35 cellular contexts compared by ENCODE assay signal in the genomic region with DNA sequence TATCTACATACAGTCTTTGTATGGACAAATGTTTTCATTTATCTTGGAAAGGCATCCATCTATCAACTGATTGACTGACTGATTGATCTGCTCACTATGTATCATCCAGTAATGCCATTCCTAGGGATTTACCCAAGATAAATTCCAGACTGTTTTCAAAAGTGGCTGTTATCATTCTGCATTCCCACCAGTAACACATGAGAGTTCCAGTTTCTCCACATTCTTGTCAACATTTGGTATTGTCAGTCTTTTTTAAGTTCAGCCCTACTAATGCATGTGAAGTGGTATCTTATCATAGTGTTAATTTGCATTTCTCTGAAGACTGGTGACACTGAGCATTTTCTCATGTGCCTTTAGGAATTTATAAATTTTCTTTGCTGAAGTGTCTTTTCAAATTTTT.
"Had no signal": no experiment of that assay in that cellular context is flagged by ENCODE, and none has a peak within 500 bp of the region (broad histone marks: within the 10 kb centered on the region; RNA-seq: fewer than 3 reads in every experiment).

No MANE protein-coding gene starts in this region.

- H3K36me3 ChIP-seq: MG63 had no signal

- DNase-seq: Karpas-422, Kasumi-1, MG63, MM.1S, MV-4-11, NCI-H1048, NCI-H1092, NCI-H1092 treated with DMSO at 0.1 percent for 48 hours, NCI-H1105, NCI-H1105 treated with DMSO at 0.1 percent for 48 hours, NCI-H1417, NCI-H1417 treated with DMSO at 0.1 percent for 48 hours, NCI-H1436, NCI-H1436 treated with DMSO at 0.1 percent for 48 hours, NCI-H146, NCI-H1694, NCI-H1694 treated with DMSO at 0.1 percent for 48 hours, NCI-H187, NCI-H187 treated with DMSO at 0.1 percent for 48 hours, NCI-H1930, NCI-H2029, NCI-H2029 treated with DMSO at 0.1 percent for 48 hours, NCI-H2081, NCI-H2081 treated with DMSO at 0.1 percent for 48 hours, NCI-H2107, NCI-H2171, NCI-H2171 treated with DMSO at 0.1 percent for 48 hours, NCI-H2227 treated with DMSO at 0.1 percent for 48 hours, NCI-H226, NCI-H345, NCI-H446, NCI-H446 treated with DMSO at 0.1 percent for 48 hours, NCI-H510A, NCI-H510A treated with DMSO at 0.1 percent for 48 hours, NCI-H524 had no signal

- H3K4me3 ChIP-seq: MG63 had no signal

- H3K27me3 ChIP-seq: MG63 had no signal
